1 cellular context compared by ENCODE assay signal in the genomic region with DNA sequence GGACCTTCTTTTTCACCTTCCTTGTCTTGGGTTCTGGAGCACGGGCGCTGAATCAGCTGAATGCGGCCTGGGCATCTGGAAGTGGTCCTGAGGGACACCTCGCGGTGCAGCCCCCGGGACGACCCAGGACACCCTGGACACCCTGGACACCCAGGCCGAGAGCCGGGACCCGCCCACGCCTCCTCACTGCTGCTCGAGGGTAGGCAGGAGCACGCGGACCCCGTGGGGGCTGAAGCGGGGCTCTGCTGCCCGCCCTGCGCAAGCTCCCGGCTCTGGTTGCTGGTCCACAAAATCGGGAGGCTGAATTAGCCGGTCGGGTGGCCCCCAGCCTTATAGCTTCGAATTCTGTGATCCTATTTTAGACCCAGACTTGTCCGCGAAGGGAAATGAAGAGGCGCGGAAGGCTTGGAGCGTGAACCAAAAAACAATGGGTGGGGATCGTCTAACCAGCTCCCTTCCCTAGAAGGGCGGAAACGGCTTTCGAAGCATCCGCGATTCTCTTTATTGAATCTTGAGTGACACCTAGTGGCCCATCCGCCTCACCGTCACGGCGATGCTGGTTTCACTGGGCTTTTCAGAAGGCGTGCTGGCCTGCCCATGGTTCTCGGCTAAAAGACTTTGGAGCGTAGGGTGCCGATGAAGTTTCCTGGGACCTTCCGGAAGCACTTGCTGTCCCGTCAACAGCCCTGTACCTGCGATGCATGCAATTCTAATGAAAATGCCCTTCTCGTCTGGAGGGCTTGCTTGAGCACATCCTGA.
TF ChIP-seq lines count a peak whose summit lies in the region.

No MANE protein-coding gene starts in this region.

TF ChIP-seq in HCT116, 20 proteins besides CTCF, POLR2A, EP300 and RAD21 (continued from another document):
- no peak for TF ChIP-seq REST (IDR thresholded peaks at IDR 0.05; ENCODE audit: low read depth)
- no peak for TF ChIP-seq SIN3A (IDR thresholded peaks at IDR 0.05; ENCODE audit: low read depth)
- TF ChIP-seq ZFX (IDR thresholded peaks at IDR 0.05), result no peak; the same call in 1 of the 2 replicates
- TF ChIP-seq, protein P1, sequence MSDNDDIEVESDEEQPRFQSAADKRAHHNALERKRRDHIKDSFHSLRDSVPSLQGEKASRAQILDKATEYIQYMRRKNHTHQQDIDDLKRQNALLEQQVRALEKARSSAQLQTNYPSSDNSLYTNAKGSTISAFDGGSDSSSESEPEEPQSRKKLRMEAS (IDR thresholded peaks at IDR 0.05), result peak; percentile 60
- no peak for TF ChIP-seq EZH2 (IDR thresholded peaks at IDR 0.05)
- no peak for TF ChIP-seq CBX3 (IDR thresholded peaks at IDR 0.05; ENCODE audit: low read depth)
- peak; percentile 39 for TF ChIP-seq YY1 (IDR thresholded peaks at IDR 0.05; ENCODE audit: extremely low read depth, insufficient replicate concordance, low read depth, low read length)
- no peak for TF ChIP-seq JUND (IDR thresholded peaks at IDR 0.05)
- TF ChIP-seq ELF1 (IDR thresholded peaks at IDR 0.05; ENCODE audit: borderline replicate concordance, low read depth), result no peak; the same call in 1 of the 2 replicates
- no peak for TF ChIP-seq TCF7L2 (IDR thresholded peaks at IDR 0.05; ENCODE audit: borderline replicate concordance, extremely low read depth, insufficient read depth, insufficient read length)
- no peak for TF ChIP-seq EGR1 (IDR thresholded peaks at IDR 0.05; ENCODE audit: low read depth)
- no peak for TF ChIP-seq CEBPB (IDR thresholded peaks at IDR 0.05; ENCODE audit: low read depth)
- no peak for TF ChIP-seq FOSL1 (IDR thresholded peaks at IDR 0.05; ENCODE audit: low read depth)
- TF ChIP-seq SP1 (IDR thresholded peaks at IDR 0.05; ENCODE audit: low read depth), result no peak; the same call in 1 of the 2 replicates
- peak; percentile 24; the same call in 1 of the 2 replicates for TF ChIP-seq POLR2AphosphoS5 (IDR thresholded peaks at IDR 0.05; ENCODE audit: low read depth, low read length)
- no peak for TF ChIP-seq EZH2phosphoT487 (IDR thresholded peaks at IDR 0.05; ENCODE audit: borderline replicate concordance)
- TF ChIP-seq ATF3 (IDR thresholded peaks at IDR 0.05), result no peak
- no peak for TF ChIP-seq SRF (IDR thresholded peaks at IDR 0.05; ENCODE audit: low read depth)
